In genomic region chr3:196633658-196634151, GRCh38 we compare ENCODE assay signal across 1 cellular context.
TF ChIP-seq lines count a peak whose summit lies in the region.

No MANE protein-coding gene starts in this region.

TF ChIP-seq in K562, 482 proteins besides CTCF, POLR2A, EP300 and RAD21 (continued from another document and continues in another):
- no peak for TF ChIP-seq ZBTB49 (CRISPR knock-in tag; IDR thresholded peaks at IDR 0.05; ENCODE audit: borderline replicate concordance)
- TF ChIP-seq TAF1 (IDR thresholded peaks at IDR 0.05; ENCODE audit: control insufficient read depth, extremely low read depth, insufficient read depth, low read length, severe bottlenecking) = no peak
- TF ChIP-seq SMARCA4 (IDR thresholded peaks at IDR 0.05) = no peak
- TF ChIP-seq ZNF197 (CRISPR knock-in tag; IDR thresholded peaks at IDR 0.05; ENCODE audit: low read depth) = no peak
- TF ChIP-seq PYGO2 (tag; IDR thresholded peaks at IDR 0.05) = no peak
- no peak for TF ChIP-seq FOXA3 (CRISPR knock-in tag; conservative IDR thresholded peaks at IDR 0.05 in 1 of 2, IDR thresholded peaks at IDR 0.05 in 1 of 2)
- no peak for TF ChIP-seq SREBF1 (IDR thresholded peaks at IDR 0.05; ENCODE audit: borderline replicate concordance, low read depth, low read length)
- TF ChIP-seq SMAD4 (CRISPR knock-in tag; conservative IDR thresholded peaks at IDR 0.05) = peak; percentile 70
- no peak for TF ChIP-seq EP400 (IDR thresholded peaks at IDR 0.05)
- TF ChIP-seq ZNF143 (CRISPR knock-in tag; IDR thresholded peaks at IDR 0.05) = no peak
- peak; percentile 66 for TF ChIP-seq TCF3 (CRISPR knock-in tag; IDR thresholded peaks at IDR 0.05)
- TF ChIP-seq, protein P1, sequence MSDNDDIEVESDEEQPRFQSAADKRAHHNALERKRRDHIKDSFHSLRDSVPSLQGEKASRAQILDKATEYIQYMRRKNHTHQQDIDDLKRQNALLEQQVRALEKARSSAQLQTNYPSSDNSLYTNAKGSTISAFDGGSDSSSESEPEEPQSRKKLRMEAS (CRISPR knock-in tag; IDR thresholded peaks at IDR 0.05) = peak; percentile 54; the same call in 1 of the 2 replicates
- TF ChIP-seq, protein P2, sequence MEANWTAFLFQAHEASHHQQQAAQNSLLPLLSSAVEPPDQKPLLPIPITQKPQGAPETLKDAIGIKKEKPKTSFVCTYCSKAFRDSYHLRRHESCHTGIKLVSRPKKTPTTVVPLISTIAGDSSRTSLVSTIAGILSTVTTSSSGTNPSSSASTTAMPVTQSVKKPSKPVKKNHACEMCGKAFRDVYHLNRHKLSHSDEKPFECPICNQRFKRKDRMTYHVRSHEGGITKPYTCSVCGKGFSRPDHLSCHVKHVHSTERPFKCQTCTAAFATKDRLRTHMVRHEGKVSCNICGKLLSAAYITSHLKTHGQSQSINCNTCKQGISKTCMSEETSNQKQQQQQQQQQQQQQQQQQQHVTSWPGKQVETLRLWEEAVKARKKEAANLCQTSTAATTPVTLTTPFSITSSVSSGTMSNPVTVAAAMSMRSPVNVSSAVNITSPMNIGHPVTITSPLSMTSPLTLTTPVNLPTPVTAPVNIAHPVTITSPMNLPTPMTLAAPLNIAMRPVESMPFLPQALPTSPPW (CRISPR knock-in tag; IDR thresholded peaks at IDR 0.05) = no peak
- TF ChIP-seq EGR1 (conservative IDR thresholded peaks at IDR 0.05) = no peak
- TF ChIP-seq KDM2B (CRISPR knock-in tag; IDR thresholded peaks at IDR 0.05) = no peak
- no peak for TF ChIP-seq ESRRB (CRISPR knock-in tag; IDR thresholded peaks at IDR 0.05; ENCODE audit: borderline replicate concordance)
- TF ChIP-seq TSHZ1 (CRISPR knock-in tag; IDR thresholded peaks at IDR 0.05) = no peak
- no peak for TF ChIP-seq ZHX1 (conservative IDR thresholded peaks at IDR 0.05; ENCODE audit: low read length)
- TF ChIP-seq ZNF518B (CRISPR knock-in tag; IDR thresholded peaks at IDR 0.05) = no peak
- no peak for TF ChIP-seq SRSF7 (optimal IDR thresholded peaks at IDR 0.05; ENCODE audit: low read depth, low read length)
- no peak for TF ChIP-seq LCOR (CRISPR knock-in tag; IDR thresholded peaks at IDR 0.05)
- TF ChIP-seq, protein P3, sequence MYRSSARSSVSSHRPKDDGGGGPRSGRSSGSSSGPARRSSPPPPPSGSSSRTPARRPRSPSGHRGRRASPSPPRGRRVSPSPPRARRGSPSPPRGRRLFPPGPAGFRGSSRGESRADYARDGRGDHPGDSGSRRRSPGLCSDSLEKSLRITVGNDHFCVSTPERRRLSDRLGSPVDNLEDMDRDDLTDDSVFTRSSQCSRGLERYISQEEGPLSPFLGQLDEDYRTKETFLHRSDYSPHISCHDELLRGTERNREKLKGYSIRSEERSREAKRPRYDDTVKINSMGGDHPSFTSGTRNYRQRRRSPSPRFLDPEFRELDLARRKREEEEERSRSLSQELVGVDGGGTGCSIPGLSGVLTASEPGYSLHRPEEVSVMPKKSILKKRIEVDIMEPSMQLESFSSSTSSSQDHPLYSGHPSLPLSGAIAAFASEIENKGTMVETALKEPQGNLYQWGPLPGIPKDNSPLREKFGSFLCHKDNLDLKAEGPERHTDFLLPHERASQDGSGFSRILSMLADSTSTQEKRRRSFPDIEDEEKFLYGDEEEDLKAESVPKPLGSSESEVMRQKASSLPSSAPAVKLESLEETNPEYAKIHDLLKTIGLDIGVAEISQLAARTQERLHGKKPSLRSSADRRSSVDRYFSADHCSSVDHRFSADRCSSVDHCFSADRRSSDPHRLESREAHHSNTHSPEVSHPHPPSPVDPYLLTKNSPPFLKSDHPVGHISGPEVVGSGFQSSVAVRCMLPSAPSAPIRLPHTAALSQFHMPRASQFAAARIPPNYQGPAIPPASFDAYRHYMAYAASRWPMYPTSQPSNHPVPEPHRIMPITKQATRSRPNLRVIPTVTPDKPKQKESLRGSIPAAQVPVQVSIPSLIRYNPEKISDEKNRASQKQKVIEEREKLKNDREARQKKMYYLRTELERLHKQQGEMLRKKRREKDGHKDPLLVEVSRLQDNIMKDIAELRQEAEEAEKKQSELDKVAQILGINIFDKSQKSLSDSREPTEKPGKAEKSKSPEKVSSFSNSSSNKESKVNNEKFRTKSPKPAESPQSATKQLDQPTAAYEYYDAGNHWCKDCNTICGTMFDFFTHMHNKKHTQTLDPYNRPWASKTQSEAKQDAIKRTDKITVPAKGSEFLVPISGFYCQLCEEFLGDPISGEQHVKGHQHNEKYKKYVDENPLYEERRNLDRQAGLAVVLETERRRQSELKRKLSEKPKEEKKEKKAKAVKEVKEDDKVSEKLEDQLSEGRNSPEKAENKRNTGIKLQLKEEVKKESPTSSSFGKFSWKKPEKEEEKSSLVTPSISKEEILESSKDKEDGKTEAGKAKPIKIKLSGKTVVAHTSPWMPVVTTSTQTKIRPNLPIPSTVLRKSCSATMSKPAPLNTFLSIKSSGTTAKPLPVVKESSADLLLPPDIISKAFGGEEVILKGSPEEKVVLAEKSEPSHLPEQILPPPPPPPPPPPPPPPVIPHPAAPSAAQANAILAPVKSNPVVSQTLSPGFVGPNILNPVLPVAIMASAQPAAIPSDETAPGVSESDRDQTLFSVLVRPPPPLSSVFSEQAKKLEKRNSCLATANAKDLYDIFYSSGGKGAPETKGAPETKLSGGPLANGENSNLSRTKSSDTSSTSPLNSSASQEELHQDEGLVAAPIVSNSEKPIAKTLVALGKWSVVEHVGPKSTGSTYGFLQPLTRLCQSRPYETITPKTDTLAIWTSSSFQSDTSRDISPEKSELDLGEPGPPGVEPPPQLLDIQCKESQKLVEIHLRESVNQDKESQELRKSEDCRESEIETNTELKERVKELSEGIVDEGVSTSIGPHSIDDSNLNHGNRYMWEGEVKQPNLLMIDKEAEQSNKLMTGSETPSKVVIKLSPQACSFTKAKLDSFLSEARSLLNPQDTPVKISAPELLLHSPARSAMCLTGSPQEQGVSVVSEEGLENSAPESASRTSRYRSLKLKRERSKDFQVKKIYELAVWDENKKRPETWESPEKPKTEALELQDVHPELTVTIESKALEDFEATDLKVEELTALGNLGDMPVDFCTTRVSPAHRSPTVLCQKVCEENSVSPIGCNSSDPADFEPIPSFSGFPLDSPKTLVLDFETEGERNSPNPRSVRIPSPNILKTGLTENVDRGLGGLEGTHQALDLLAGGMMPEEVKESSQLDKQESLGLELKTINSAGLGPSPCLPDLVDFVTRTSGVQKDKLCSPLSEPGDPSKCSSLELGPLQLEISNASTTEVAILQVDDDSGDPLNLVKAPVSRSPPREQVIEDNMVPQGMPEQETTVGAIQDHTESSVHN (IDR thresholded peaks at IDR 0.05; ENCODE audit: borderline replicate concordance in 1 of 2, low read depth in 1 of 2) = no peak
- no peak for TF ChIP-seq ZZZ3 (IDR thresholded peaks at IDR 0.05)
- TF ChIP-seq NR2F6 (CRISPR knock-in tag; IDR thresholded peaks at IDR 0.05) = no peak
- TF ChIP-seq ZBTB11 (CRISPR knock-in tag; IDR thresholded peaks at IDR 0.05) = no peak; a peak in 1 of 6 replicates
- no peak for TF ChIP-seq SIX5 (IDR thresholded peaks at IDR 0.05; ENCODE audit: borderline replicate concordance in 1 of 2, insufficient read depth in 1 of 2, low read depth in 1 of 2, low read length in 2 of 2)
- no peak for TF ChIP-seq PTBP1 (IDR thresholded peaks at IDR 0.05; ENCODE audit: low read depth, low read length)
- TF ChIP-seq SAFB2 (IDR thresholded peaks at IDR 0.05; ENCODE audit: borderline replicate concordance, low read depth, low read length, severe bottlenecking) = no peak
- no peak for TF ChIP-seq SMARCA5 (IDR thresholded peaks at IDR 0.05)
